In genomic region chrX:154751121-154751668, GRCh38 we compare ENCODE assay signal across 8 cellular contexts. TPM values are rescaled to one million over a fixed set of nuclear protein-coding genes. Genes with fewer than 3 reads are reported as not detected.
DNase-seq lines count a peak whose midpoint lies in the region; ATAC-seq and TF ChIP-seq lines count a peak whose summit lies in the region.

No MANE protein-coding gene starts in this region.

- WGBS in tibial nerve, 2 donors = 43 to 49% methylated on average over 5 to 20 of the region's 37 CpGs

- H3K36me3 ChIP-seq in ES-I3 (ENCODE audit: insufficient read depth, low read length) = no peaks in the 10 kb centered on the region
- no peaks in the 10 kb centered on the region for H3K36me3 ChIP-seq in tibial nerve

- peak overlapping the region; percentile 56; the same call in 1 of the 2 replicates for H3K4me3 ChIP-seq in WI38 (ENCODE audit: low read depth, low read length)
- peak overlapping the region; percentile 27 to 62 (median 40) for H3K4me3 ChIP-seq in tibial nerve

- TF ChIP-seq CTCF in WI38 (IDR thresholded peaks at IDR 0.05; ENCODE audit: low read depth, low read length) = no peak
- no peak for TF ChIP-seq CTCF in tibial nerve (IDR thresholded peaks at IDR 0.05)

- peak overlapping the region in 2 of 4 donors; percentile 54 to 71 for H3K27ac ChIP-seq in tibial nerve

- intact Hi-C loops in left ventricle myocardium superior (cut with micrococcal nuclease) = no loop called here

- no peak for TF ChIP-seq EP300 in tibial nerve (IDR thresholded peaks at IDR 0.05)

- peak overlapping the region; percentile 38; the same call in 1 of the 2 replicates for H3K9ac ChIP-seq in ES-I3 (ENCODE audit: low read depth, low read length)

- H3K4me1 ChIP-seq in ES-I3 (ENCODE audit: insufficient read depth, low read length) (no peaks in the 10 kb centered on the region), tibial nerve (peaks cover 0 to 13% (median 0%) of the 10 kb centered on the region in 4 donors)

- no peaks in the 10 kb centered on the region for H3K27me3 ChIP-seq in tibial nerve

- no peak for TF ChIP-seq POLR2A in tibial nerve (IDR thresholded peaks at IDR 0.05)

- ATAC-seq in HG02759 (IDR thresholded peaks at IDR 0.05; ENCODE audit: unreplicated experiment) = peak; percentile 25
- peak; percentile 45 for ATAC-seq in left ventricle myocardium superior
- ATAC-seq in HG03039 (IDR thresholded peaks at IDR 0.05; ENCODE audit: unreplicated experiment) = no peak
- no peak for ATAC-seq in HG02973 (IDR thresholded peaks at IDR 0.05; ENCODE audit: unreplicated experiment)

- peak; percentile 48 for DNase-seq in left ventricle myocardium superior
- DNase-seq in tibial nerve (ENCODE audit: low spot score in 2 of 2) = no peak
- no peak for DNase-seq in NCI-H128 (lab: John Stamatoyannopoulos, UW; ENCODE audit: unreplicated experiment)

- no peaks in the 10 kb centered on the region for H3K9me3 ChIP-seq in ES-I3 (ENCODE audit: control insufficient read depth, insufficient read depth, low read length)
- no peaks in the 10 kb centered on the region for H3K9me3 ChIP-seq in tibial nerve

RNA-seq across cellular contexts. Expression of gene GAB3, which starts 0.3 kb away (rescaled TPM):
- 14.1 TPM for total RNA-seq in left ventricle myocardium superior
- total RNA-seq in tibial nerve = 1 to 10 TPM; 5.1 to 7.5 (median 5.8) TPM

RNA-seq across cellular contexts. Expression of gene DKC1, which starts 11.5 kb away (rescaled TPM):
- total RNA-seq in left ventricle myocardium superior (24.1 TPM), tibial nerve (10 to 100 TPM; 24.1 to 37.8 (median 29.4) TPM)

RNA-seq across cellular contexts. Expression of gene MPP1, which starts 54.1 kb away (rescaled TPM):
- total RNA-seq in left ventricle myocardium superior (36.3 TPM), tibial nerve (10 to 100 TPM; 14.3 to 43.2 (median 17.0) TPM)

Comparison
In these comparisons a context has a peak if more than half of its experiments do, and no peak if none do; other contexts are left out.
1. ATAC-seq: peak in HG02759 (single experiment) and left ventricle myocardium superior (single experiment); none in HG03039 (single experiment) and HG02973 (single experiment).